20 cellular contexts compared by ENCODE assay signal in genomic region chr14:104953097-104953496, GRCh38. TPM values are rescaled to one million over a fixed set of nuclear protein-coding genes. Genes with fewer than 3 reads are reported as not detected.
DNase-seq lines count a peak whose midpoint lies in the region; ATAC-seq and TF ChIP-seq lines count a peak whose summit lies in the region.
"Had no signal": no experiment of that assay in that cellular context is flagged by ENCODE, and none has a peak within 500 bp of the region (broad histone marks: within the 10 kb centered on the region; RNA-seq: fewer than 3 reads in every experiment).

No MANE protein-coding gene starts in this region.

- no peak overlapping the region for H3K27ac ChIP-seq in left ventricle myocardium inferior (replicated peaks)
- no peak overlapping the region for H3K27ac ChIP-seq in RWPE2 (ENCODE audit: poor library complexity, severe bottlenecking)
- H3K27ac ChIP-seq in vagina, result no peak overlapping the region

- H3K4me1 Mint-ChIP-seq in glutamatergic neuron (ENCODE audit: low read depth, unreplicated experiment), result no peaks in the 10 kb centered on the region
- H3K4me1 Mint-ChIP-seq in activated naive CD4-positive, alpha-beta T cell treated with anti-CD3 and anti-CD28 coated beads, Interleukin-2, amount 10 ng/mL, durations not matched to agents 7 days and 5 days, result no peaks in the 10 kb centered on the region

- peaks cover 2% of the 10 kb centered on the region for H3K9me3 Mint-ChIP-seq in glutamatergic neuron (ENCODE audit: unreplicated experiment)
- H3K9me3 Mint-ChIP-seq in activated naive CD4-positive, alpha-beta T cell treated with anti-CD3 and anti-CD28 coated beads, Interleukin-2, amount 10 ng/mL, durations not matched to agents 7 days and 5 days, result no peaks in the 10 kb centered on the region

- peaks cover 27% of the 10 kb centered on the region for H3K27me3 ChIP-seq in left ventricle myocardium inferior (ENCODE audit: low read depth)
- no peaks in the 10 kb centered on the region for H3K27me3 ChIP-seq in RWPE2 (ENCODE audit: insufficient read depth, poor library complexity, severe bottlenecking)
- no peaks in the 10 kb centered on the region for H3K27me3 ChIP-seq in vagina

- TF ChIP-seq POLR2A in vagina (IDR thresholded peaks at IDR 0.05), result no peak

- peaks cover 8% of the 10 kb centered on the region for H3K36me3 Mint-ChIP-seq in glutamatergic neuron (ENCODE audit: unreplicated experiment)
- no peaks in the 10 kb centered on the region for H3K36me3 Mint-ChIP-seq in activated naive CD4-positive, alpha-beta T cell treated with anti-CD3 and anti-CD28 coated beads, Interleukin-2, amount 10 ng/mL, durations not matched to agents 7 days and 5 days

- TF ChIP-seq CTCF in left ventricle myocardium inferior (IDR thresholded peaks at IDR 0.05; ENCODE audit: borderline replicate concordance) (no peak), RWPE2 (IDR thresholded peaks at IDR 0.05; ENCODE audit: poor library complexity, severe bottlenecking) (no peak), glutamatergic neuron (IDR thresholded peaks at IDR 0.05; ENCODE audit: partially characterized antibody, unreplicated experiment) (no peak), vagina (IDR thresholded peaks at IDR 0.05) (no peak)

- H3K4me1 ChIP-seq in left ventricle myocardium inferior, result no peaks in the 10 kb centered on the region
- no peaks in the 10 kb centered on the region for H3K4me1 ChIP-seq in RWPE2 (ENCODE audit: insufficient read depth, poor library complexity, severe bottlenecking)
- H3K4me1 ChIP-seq in vagina, result no peaks in the 10 kb centered on the region

- H3K36me3 ChIP-seq in left ventricle myocardium inferior (no peaks in the 10 kb centered on the region), RWPE2 (ENCODE audit: low read depth) (peaks cover 56% of the 10 kb centered on the region), vagina (peaks cover 0 to 36% of the 10 kb centered on the region in 2 donors)

- H3K4me3 Mint-ChIP-seq in glutamatergic neuron (ENCODE audit: unreplicated experiment), result no peak overlapping the region
- H3K4me3 Mint-ChIP-seq in activated naive CD4-positive, alpha-beta T cell treated with anti-CD3 and anti-CD28 coated beads, Interleukin-2, amount 10 ng/mL, durations not matched to agents 7 days and 5 days, result no peak overlapping the region
- H3K4me3 Mint-ChIP-seq: IgD-negative memory B cell had no signal

- ATAC-seq in left ventricle myocardium superior (no peak), RWPE2 (ENCODE audit: low read depth) (no peak)

- H3K4me3 ChIP-seq in left ventricle myocardium inferior (no peak overlapping the region), RWPE2 (ENCODE audit: severe bottlenecking) (no peak overlapping the region), vagina (no peak overlapping the region)

- H3K9me3 ChIP-seq in left ventricle myocardium inferior (replicated peaks), result no peaks in the 10 kb centered on the region
- no peaks in the 10 kb centered on the region for H3K9me3 ChIP-seq in RWPE2 (ENCODE audit: severe bottlenecking)
- no peaks in the 10 kb centered on the region for H3K9me3 ChIP-seq in vagina

- no peak overlapping the region for H3K27ac Mint-ChIP-seq in glutamatergic neuron (ENCODE audit: unreplicated experiment)
- H3K27ac Mint-ChIP-seq in activated naive CD4-positive, alpha-beta T cell treated with anti-CD3 and anti-CD28 coated beads, Interleukin-2, amount 10 ng/mL, durations not matched to agents 7 days and 5 days, result no peak overlapping the region
- H3K27ac Mint-ChIP-seq: IgD-negative memory B cell had no signal

- peaks cover 8% of the 10 kb centered on the region for H3K27me3 Mint-ChIP-seq in glutamatergic neuron (ENCODE audit: unreplicated experiment)
- peaks cover 14% of the 10 kb centered on the region for H3K27me3 Mint-ChIP-seq in activated naive CD4-positive, alpha-beta T cell treated with anti-CD3 and anti-CD28 coated beads, Interleukin-2, amount 10 ng/mL, durations not matched to agents 7 days and 5 days

- intact Hi-C loops in left ventricle myocardium inferior (cut with micrococcal nuclease), result no loop called here
- intact Hi-C loops in left ventricle myocardium superior (cut with micrococcal nuclease), result no loop called here
- intact Hi-C loops in vagina (cut with DNase I), result no loop called here

- DNase-seq in left ventricle myocardium inferior (peak; percentile 7), left ventricle myocardium superior (no peak), RWPE2 (ENCODE audit: low spot score) (peak; percentile 38), glutamatergic neuron (peak; percentile 12), vagina (ENCODE audit: extremely low spot score in 2 of 2) (no peak), NCI-H446 (lab: John Stamatoyannopoulos, UW) (no peak)
- no peak for DNase-seq in activated naive CD4-positive, alpha-beta T cell treated with anti-CD3 and anti-CD28 coated beads, Interleukin-2, amount 10 ng/mL, durations not matched to agents 7 days and 5 days
- DNase-seq: EL, GF-D8, GOT3, HCEC 1CT, NCI-H1694, NCI-H2081, NCI-H2171, NCI-H345, NCI-H524 treated with DMSO at 0.1 percent for 48 hours, NCI-H82, Right ventricle myocardium superior had no signal

- CTCF ChIA-PET in activated naive CD4-positive, alpha-beta T cell treated with anti-CD3 and anti-CD28 coated beads, Interleukin-2, amount 10 ng/mL, durations not matched to agents 7 days and 5 days (lab: Charles Lee), result no interaction called here

RNA-seq across cellular contexts. Expression of gene AHNAK2, which starts 25.1 kb away (rescaled TPM):
- total RNA-seq in left ventricle myocardium inferior (2.5 TPM), left ventricle myocardium superior (2.5 TPM), glutamatergic neuron (ENCODE audit: unreplicated experiment) (44.8 TPM), vagina (180 TPM)

RNA-seq across cellular contexts. Expression of gene PLD4, which starts 28.4 kb away (rescaled TPM):
- total RNA-seq in left ventricle myocardium inferior, result 0.44 TPM
- total RNA-seq in left ventricle myocardium superior, result 0.27 TPM
- not detected for total RNA-seq in glutamatergic neuron (ENCODE audit: unreplicated experiment)
- not detected for total RNA-seq in vagina
- total RNA-seq: SK-MEL-5 had no signal

RNA-seq across cellular contexts. Expression of gene CLBA1, which starts 32.5 kb away (rescaled TPM):
- total RNA-seq in left ventricle myocardium inferior, result 2.4 TPM
- total RNA-seq in left ventricle myocardium superior, result 1.5 TPM
- total RNA-seq in glutamatergic neuron (ENCODE audit: unreplicated experiment), result 5.9 TPM
- total RNA-seq in vagina, result 4.7 TPM

Comparison
In these comparisons a context has a peak if more than half of its experiments do, and no peak if none do; other contexts are left out.
1. DNase-seq: peak in left ventricle myocardium inferior (single experiment), RWPE2 (single experiment) and glutamatergic neuron (single experiment); none in left ventricle myocardium superior (single experiment), vagina (0 of 2), activated naive CD4-positive, alpha-beta T cell treated with anti-CD3 and anti-CD28 coated beads, Interleukin-2, amount 10 ng/mL, durations not matched to agents 7 days and 5 days (single experiment) and NCI-H446 (0 of 2).
2. RNA of gene AHNAK2, which starts 25.1 kb away (total RNA-seq): 180 TPM in vagina (single experiment) and 44.8 TPM in glutamatergic neuron (single experiment); 2.5 TPM in left ventricle myocardium inferior (single experiment) and 2.5 TPM in left ventricle myocardium superior (single experiment); every median in the first group is over 10 times any median in the second.